In the genomic region with DNA sequence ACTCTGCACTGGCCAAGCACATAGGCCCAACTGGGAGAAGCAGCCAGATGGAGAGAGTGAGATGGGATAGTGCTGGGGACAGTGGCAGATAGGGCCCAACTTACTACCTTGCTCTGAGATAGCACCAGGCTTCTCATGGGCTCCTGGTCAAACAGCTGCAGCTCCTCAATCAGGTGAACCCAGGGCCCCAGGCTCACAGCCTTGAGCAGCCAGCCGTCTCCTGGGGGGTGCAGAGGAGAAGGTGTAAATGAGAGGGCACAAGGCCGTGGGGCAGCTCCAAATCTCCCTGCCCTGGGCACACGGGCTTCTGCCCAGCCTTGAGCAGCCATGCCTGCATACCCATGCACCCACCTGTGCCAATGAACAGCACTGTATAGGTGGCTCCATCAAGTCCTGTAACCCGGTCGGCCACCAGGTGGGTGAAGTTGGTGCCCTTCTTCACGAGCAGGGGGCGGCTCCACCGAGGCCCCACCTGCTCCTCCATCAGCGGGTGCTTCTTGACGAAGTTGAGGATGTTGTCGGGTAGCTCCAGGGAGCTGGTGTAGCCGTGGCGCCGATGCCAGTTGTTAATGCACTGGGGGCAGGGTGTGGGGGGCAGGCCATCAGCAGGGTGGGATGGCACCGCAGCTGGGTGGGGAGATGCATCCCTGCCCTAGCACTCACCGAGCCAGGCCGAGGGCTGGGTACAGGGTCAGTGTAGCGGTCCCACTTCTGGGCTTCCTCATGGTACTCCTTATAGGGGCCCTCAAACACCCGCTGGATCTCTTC, we compare ENCODE assay signal across 15 cellular contexts. TPM values are rescaled to one million over a fixed set of nuclear protein-coding genes. Genes with fewer than 3 reads are reported as not detected.
A peak's percentile ranks its signal among the peaks of the same experiment; 100 is the strongest.
DNase-seq lines count a peak whose midpoint lies in the region; ATAC-seq and TF ChIP-seq lines count a peak whose summit lies in the region.
"Had no signal": no experiment of that assay in that cellular context is flagged by ENCODE, and none has a peak within 500 bp of the region (broad histone marks: within the 10 kb centered on the region; RNA-seq: fewer than 3 reads in every experiment).

No MANE protein-coding gene starts in this region.

- H3K9me3 ChIP-seq in RWPE2 (ENCODE audit: severe bottlenecking), result no peaks in the 10 kb centered on the region

- H3K4me3 Mint-ChIP-seq in nephron, result peak overlapping the region in 2 of 3 experiments; percentile 57 to 73
- H3K4me3 Mint-ChIP-seq in immature natural killer cell, result no peak overlapping the region

- peaks cover 73% of the 10 kb centered on the region for H3K36me3 ChIP-seq in RWPE2 (ENCODE audit: low read depth)

- H3K27ac ChIP-seq in RWPE2 (ENCODE audit: poor library complexity, severe bottlenecking) (no peak overlapping the region), substantia nigra (ENCODE audit: low read depth, low read length, poor library complexity, severe bottlenecking) (peak overlapping the region; percentile 17)
- H3K27ac ChIP-seq: PC-9 had no signal

- DNase-seq in Right ventricle myocardium superior, result peak; percentile 18
- no peak for DNase-seq in Right ventricle myocardium inferior (ENCODE audit: missing footprints)
- peak; percentile 54 for DNase-seq in RWPE2 (ENCODE audit: low spot score)
- DNase-seq in substantia nigra (lab: John Stamatoyannopoulos, UW), result no peak
- no peak for DNase-seq in immature natural killer cell
- no peak for DNase-seq in AML-193 (lab: John Stamatoyannopoulos, UW)
- no peak for DNase-seq in activated CD4-positive, CD25-positive, alpha-beta regulatory T cell (lab: John Stamatoyannopoulos, UW)
- DNase-seq: GOT3, NCI-H1092, NCI-H146, NCI-H510A treated with DMSO at 0.1 percent for 48 hours, NCI-H82, PC-9, SHP77 had no signal

- H3K4me1 ChIP-seq in RWPE2 (ENCODE audit: insufficient read depth, poor library complexity, severe bottlenecking), result no peaks in the 10 kb centered on the region

- H3K9me3 Mint-ChIP-seq in nephron (no peaks in the 10 kb centered on the region), immature natural killer cell (no peaks in the 10 kb centered on the region)

- peaks cover 31% of the 10 kb centered on the region for H3K36me3 Mint-ChIP-seq in nephron (ENCODE audit: low read depth)
- H3K36me3 Mint-ChIP-seq in immature natural killer cell, result peaks cover 4 to 22% (median 9%) of the 10 kb centered on the region in 3 donors

- H3K4me3 ChIP-seq in RWPE2 (ENCODE audit: severe bottlenecking), result no peak overlapping the region
- H3K4me3 ChIP-seq: PC-9 had no signal

- H3K27ac Mint-ChIP-seq in nephron (no peak overlapping the region), immature natural killer cell (peak overlapping the region in 2 of 6 donors; percentile 55 to 69)

- H3K4me1 Mint-ChIP-seq in nephron (peaks cover 30% of the 10 kb centered on the region), immature natural killer cell (peaks cover 49 to 52% of the 10 kb centered on the region in 2 donors)

- intact Hi-C loops in Right ventricle myocardium superior (cut with DNase I) (no loop called here), Right ventricle myocardium inferior (cut with DNase I) (no loop called here)

- no peaks in the 10 kb centered on the region for H3K27me3 ChIP-seq in RWPE2 (ENCODE audit: insufficient read depth, poor library complexity, severe bottlenecking)

- ATAC-seq in Right ventricle myocardium superior (ENCODE audit: poor library complexity) (no peak), Right ventricle myocardium inferior (no peak), RWPE2 (ENCODE audit: low read depth) (no peak)

- H3K27me3 Mint-ChIP-seq in nephron (ENCODE audit: low read depth) (peaks cover 4% of the 10 kb centered on the region), immature natural killer cell (ENCODE audit: low read depth in 3 of 3) (peaks cover 2 to 14% (median 6%) of the 10 kb centered on the region in 3 donors)

- no peak for TF ChIP-seq CTCF in RWPE2 (IDR thresholded peaks at IDR 0.05; ENCODE audit: poor library complexity, severe bottlenecking)
- TF ChIP-seq CTCF in nephron (IDR thresholded peaks at IDR 0.05; ENCODE audit: unreplicated experiment in 3 of 3), result no peak

RNA-seq across cellular contexts. Expression of gene ANKRD39, which starts 5.9 kb away (rescaled TPM):
- total RNA-seq in Right ventricle myocardium superior, result 14.6 TPM
- total RNA-seq in Right ventricle myocardium inferior, result 17.4 TPM
- 10 to 100 TPM; 27.0 to 68.3 (median 41.2) TPM for polyA plus RNA-seq in immature natural killer cell

RNA-seq across cellular contexts. Expression of gene SEMA4C, which starts 6.1 kb away (rescaled TPM):
- total RNA-seq in Right ventricle myocardium superior (18.2 TPM), Right ventricle myocardium inferior (22.7 TPM)
- 10 to 100 TPM in 1 of 3 donors, 1 to 10 TPM in 2; 3.1 to 11.5 (median 4.8) TPM for polyA plus RNA-seq in immature natural killer cell

RNA-seq across cellular contexts. Expression of gene ANKRD23, which starts 19.9 kb away (rescaled TPM):
- total RNA-seq in Right ventricle myocardium superior, result 10.6 TPM
- 12.7 TPM for total RNA-seq in Right ventricle myocardium inferior
- polyA plus RNA-seq in immature natural killer cell, result 1 to 10 TPM in 1 of 3 donors, not detected in 2; 1.3 TPM

RNA-seq across cellular contexts. Expression of gene CNNM3, which starts 47.7 kb away (rescaled TPM):
- total RNA-seq in Right ventricle myocardium superior, result 13.5 TPM
- 13.3 TPM for total RNA-seq in Right ventricle myocardium inferior
- 10 to 100 TPM in 1 of 3 donors, 1 to 10 TPM in 2; 5.5 to 11.0 (median 9.9) TPM for polyA plus RNA-seq in immature natural killer cell

Comparison
In these comparisons a context has a peak if more than half of its experiments do, and no peak if none do; other contexts are left out.
1. DNase-seq: peak in Right ventricle myocardium superior (single experiment) and RWPE2 (single experiment); none in Right ventricle myocardium inferior (single experiment), substantia nigra (0 of 49), immature natural killer cell (0 of 3), AML-193 (0 of 2) and activated CD4-positive, CD25-positive, alpha-beta regulatory T cell (0 of 4).
2. H3K4me3 Mint-ChIP-seq: peak in nephron (2 of 3); none in immature natural killer cell (0 of 5).